Comparison of ENCODE assay signal across 14 cellular contexts in genomic region chr1:54291276-54292014, GRCh38.
A peak's percentile ranks its signal among the peaks of the same experiment; 100 is the strongest.
DNase-seq lines count a peak whose midpoint lies in the region; ATAC-seq and TF ChIP-seq lines count a peak whose summit lies in the region.
"Had no signal": no experiment of that assay in that cellular context is flagged by ENCODE, and none has a peak within 500 bp of the region (broad histone marks: within the 10 kb centered on the region; RNA-seq: fewer than 3 reads in every experiment).

No MANE protein-coding gene starts in this region.

- no peaks in the 10 kb centered on the region for H3K9me3 ChIP-seq in transverse colon
- H3K9me3 ChIP-seq: SK-N-SH had no signal

- no peak for TF ChIP-seq EP300 in transverse colon (IDR thresholded peaks at IDR 0.05; ENCODE audit: low read depth)

- no peak for TF ChIP-seq POLR2A in transverse colon (IDR thresholded peaks at IDR 0.05)

- intact Hi-C loops in transverse colon (cut with DNase I; ENCODE audit: low total_unique reads): no loop called here

- CTCF ChIA-PET in T-cell (lab: Charles Lee): no interaction called here

- peaks cover 2% of the 10 kb centered on the region for H3K36me3 Mint-ChIP-seq in activated naive CD8-positive, alpha-beta T cell
- peaks cover 3% of the 10 kb centered on the region for H3K36me3 Mint-ChIP-seq in activated naive CD8-positive, alpha-beta T cell treated with anti-CD3 and anti-CD28 coated beads, Interleukin-2, amount 50 U/mL, for 24 hours (ENCODE audit: low read depth)
- H3K36me3 Mint-ChIP-seq in T-cell (no peaks in the 10 kb centered on the region), mesothelial cell of epicardium (no peaks in the 10 kb centered on the region)

- peak overlapping the region; percentile 64 for H3K27ac Mint-ChIP-seq in activated naive CD8-positive, alpha-beta T cell
- H3K27ac Mint-ChIP-seq in activated naive CD8-positive, alpha-beta T cell treated with anti-CD3 and anti-CD28 coated beads, Interleukin-2, amount 50 U/mL, for 24 hours: no peak overlapping the region
- peak overlapping the region; percentile 49 to 79 for H3K27ac Mint-ChIP-seq in T-cell
- peak overlapping the region; percentile 55 for H3K27ac Mint-ChIP-seq in mesothelial cell of epicardium

- POLR2A ChIA-PET in T-cell (lab: Charles Lee): interaction anchor here (0.5 to 0.9 kb wide), 2 partner anchors 174 to 240 kb away, joined by 4 to 5 read pairs; no protein-coding TSS in a partner anchor

- H3K36me3 ChIP-seq in transverse colon: no peaks in the 10 kb centered on the region

- no peaks in the 10 kb centered on the region for H3K27me3 ChIP-seq in transverse colon

- no peak overlapping the region for H3K4me3 ChIP-seq in transverse colon

- no peaks in the 10 kb centered on the region for H3K27me3 Mint-ChIP-seq in activated naive CD8-positive, alpha-beta T cell
- no peaks in the 10 kb centered on the region for H3K27me3 Mint-ChIP-seq in activated naive CD8-positive, alpha-beta T cell treated with anti-CD3 and anti-CD28 coated beads, Interleukin-2, amount 50 U/mL, for 24 hours
- H3K27me3 Mint-ChIP-seq in T-cell (no peaks in the 10 kb centered on the region), mesothelial cell of epicardium (ENCODE audit: low read depth) (no peaks in the 10 kb centered on the region)
- H3K27me3 Mint-ChIP-seq: central memory CD8-positive, alpha-beta T cell had no signal

- no peak for ATAC-seq in activated naive CD8-positive, alpha-beta T cell treated with anti-CD3 and anti-CD28 coated beads, Interleukin-2, amount 50 U/mL, for 24 hours
- ATAC-seq in T-cell (replicated peaks in 1 of 4) (no peak), HG03135 (IDR thresholded peaks at IDR 0.05; ENCODE audit: unreplicated experiment) (no peak)

- in situ Hi-C loops in transverse colon (cut with MboI; ENCODE audit: low pct_ligation_motif_present in 1 of 4, low pct_unique_long_range_greater_than_20kb in 1 of 4, low sequenced_read_pairs in 3 of 4): no loop called here

- H3K27ac ChIP-seq in transverse colon: peak overlapping the region; percentile 62 to 84 (median 77)
- H3K27ac ChIP-seq: KMS-11 had no signal

- no peak for DNase-seq in activated naive CD8-positive, alpha-beta T cell treated with anti-CD3 and anti-CD28 coated beads, Interleukin-2, amount 50 U/mL, for 24 hours
- no peak for DNase-seq in T-cell
- DNase-seq in mesothelial cell of epicardium (ENCODE audit: low spot score in 2 of 2, unreplicated experiment in 2 of 2): no peak
- no peak for DNase-seq in transverse colon
- no peak for DNase-seq in NCI-H2227 treated with DMSO at 0.1 percent for 48 hours (lab: John Stamatoyannopoulos, UW)
- no peak for DNase-seq in SIG-M5 (lab: John Stamatoyannopoulos, UW)
- DNase-seq: activated CD4-positive, alpha-beta T cell treated with anti-CD3 and anti-CD28 coated beads for 1 hour; activated effector memory CD4-positive, alpha-beta T cell treated with anti-CD3 and anti-CD28 coated beads, Interleukin-2, amount 50 U/mL, for 16 hours; NCI-H526 treated with DMSO at 0.1 percent for 48 hours; SK-N-SH had no signal

- H3K4me1 ChIP-seq in transverse colon: peaks cover 41 to 81% (median 59%) of the 10 kb centered on the region in 4 donors

- peaks cover 84% of the 10 kb centered on the region for H3K4me1 Mint-ChIP-seq in activated naive CD8-positive, alpha-beta T cell (ENCODE audit: low read depth)
- H3K4me1 Mint-ChIP-seq in activated naive CD8-positive, alpha-beta T cell treated with anti-CD3 and anti-CD28 coated beads, Interleukin-2, amount 50 U/mL, for 24 hours: peaks cover 73% of the 10 kb centered on the region
- peaks cover 90 to 94% (median 92%) of the 10 kb centered on the region in 3 donors for H3K4me1 Mint-ChIP-seq in T-cell
- H3K4me1 Mint-ChIP-seq in mesothelial cell of epicardium: peaks cover 81% of the 10 kb centered on the region

- TF ChIP-seq CTCF in mesothelial cell of epicardium (IDR thresholded peaks at IDR 0.05; ENCODE audit: unreplicated experiment) (no peak), transverse colon (IDR thresholded peaks at IDR 0.05) (no peak)

- H3K4me3 Mint-ChIP-seq in activated naive CD8-positive, alpha-beta T cell: no peak overlapping the region
- H3K4me3 Mint-ChIP-seq in activated naive CD8-positive, alpha-beta T cell treated with anti-CD3 and anti-CD28 coated beads, Interleukin-2, amount 50 U/mL, for 24 hours: no peak overlapping the region
- H3K4me3 Mint-ChIP-seq in T-cell (peak overlapping the region in 1 of 3 donors; percentile 45), mesothelial cell of epicardium (no peak overlapping the region)
- H3K4me3 Mint-ChIP-seq: central memory CD8-positive, alpha-beta T cell had no signal

- no peaks in the 10 kb centered on the region for H3K9me3 Mint-ChIP-seq in activated naive CD8-positive, alpha-beta T cell (ENCODE audit: low read depth)
- no peaks in the 10 kb centered on the region for H3K9me3 Mint-ChIP-seq in activated naive CD8-positive, alpha-beta T cell treated with anti-CD3 and anti-CD28 coated beads, Interleukin-2, amount 50 U/mL, for 24 hours
- no peaks in the 10 kb centered on the region for H3K9me3 Mint-ChIP-seq in T-cell
- H3K9me3 Mint-ChIP-seq in mesothelial cell of epicardium: no peaks in the 10 kb centered on the region
- H3K9me3 Mint-ChIP-seq: central memory CD8-positive, alpha-beta T cell had no signal

- WGBS in transverse colon (ENCODE audit: low coverage in 1 of 2), 2 donors: 77% methylated on average over 20 of the region's 20 CpGs; no CpG with 5 or more reads in 1 of the 2 donors
